Comparison of ENCODE assay signal across 10 cellular contexts in the genomic region with DNA sequence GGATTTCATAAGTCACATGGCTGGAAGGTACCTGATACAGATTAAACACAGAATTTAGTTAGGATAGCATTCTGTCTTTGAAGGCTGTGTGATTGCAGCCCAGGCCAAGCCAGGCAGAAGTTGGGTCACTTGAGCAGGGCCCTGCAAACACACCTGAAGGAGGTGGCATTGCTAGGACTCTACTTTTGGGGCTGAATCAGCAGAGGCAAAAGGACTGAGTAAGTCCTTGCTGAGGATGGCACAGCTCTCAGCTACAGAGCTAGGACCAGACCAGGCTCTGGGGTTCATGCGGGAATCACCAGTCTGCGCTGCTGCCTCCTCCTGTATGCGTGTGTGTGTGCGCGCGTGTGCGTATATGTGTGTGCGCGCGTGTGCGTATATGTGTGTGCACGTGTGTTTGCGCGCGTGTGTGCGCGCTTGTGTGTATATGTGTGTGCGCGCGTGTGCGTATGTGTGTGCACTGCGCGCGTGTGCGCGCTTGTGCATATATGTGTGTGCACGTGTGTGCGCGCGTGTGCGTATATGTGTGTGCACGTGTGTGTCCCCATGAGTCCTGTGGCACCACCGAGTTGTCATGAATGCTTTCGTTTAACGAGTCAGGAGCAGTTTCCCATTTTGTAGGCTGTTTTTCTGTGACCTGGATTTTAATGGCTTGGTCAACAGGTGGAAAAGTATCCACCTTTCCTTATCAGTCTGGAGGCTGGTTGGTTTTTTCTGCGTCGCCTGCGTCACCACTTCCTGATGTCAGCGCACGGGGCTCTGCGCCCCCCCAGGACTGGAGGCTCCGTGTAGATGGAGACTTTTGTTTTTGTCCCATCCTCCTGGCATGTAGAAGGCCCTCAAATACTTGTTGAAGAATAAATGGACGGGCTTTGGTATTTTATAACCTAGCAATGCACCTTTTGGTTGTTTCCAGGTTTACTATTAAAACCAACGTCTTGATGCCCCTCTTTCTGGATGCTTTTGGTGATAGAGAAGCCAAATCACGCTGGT. TPM values are rescaled to one million over a fixed set of nuclear protein-coding genes. Genes with fewer than 3 reads are reported as not detected.
DNase-seq lines count a peak whose midpoint lies in the region; ATAC-seq and TF ChIP-seq lines count a peak whose summit lies in the region.
"Had no signal": no experiment of that assay in that cellular context is flagged by ENCODE, and none has a peak within 500 bp of the region (broad histone marks: within the 10 kb centered on the region; RNA-seq: fewer than 3 reads in every experiment).

No MANE protein-coding gene starts in this region.

- H3K4me3 ChIP-seq in DND-41 (ENCODE audit: low read depth in 1 of 2, low read length in 2 of 2): no peak overlapping the region
- H3K4me3 ChIP-seq in osteoblast (ENCODE audit: insufficient read depth, low read length): peak overlapping the region; percentile 41

- H3K27ac ChIP-seq in DND-41 (ENCODE audit: low read length) (no peak overlapping the region), osteoblast (ENCODE audit: low read depth, low read length) (no peak overlapping the region)

- H3K27ac Mint-ChIP-seq in activated naive CD4-positive, alpha-beta T cell treated with anti-CD3 and anti-CD28 coated beads, Interleukin-2, amount 50 U/mL, for 72 hours: peak overlapping the region in 1 of 2 donors; percentile 79
- no peak overlapping the region for H3K27ac Mint-ChIP-seq in chondrocyte (ENCODE audit: unreplicated experiment)

- ATAC-seq in DND-41 (ENCODE audit: insufficient read depth, low read depth) (peak; percentile 47; the same call in 2 of the 3 replicates), HG03521 (IDR thresholded peaks at IDR 0.05; ENCODE audit: unreplicated experiment) (peak; percentile 2)
- peak; percentile 11 to 30 for ATAC-seq in activated naive CD4-positive, alpha-beta T cell treated with anti-CD3 and anti-CD28 coated beads, Interleukin-2, amount 50 U/mL, for 72 hours

- H4K20me1 ChIP-seq in DND-41 (ENCODE audit: insufficient read depth, low read length) (peaks cover 30% of the 10 kb centered on the region), osteoblast (ENCODE audit: insufficient read depth, low read length) (peaks cover 23% of the 10 kb centered on the region)

- H3K9me3 ChIP-seq in DND-41 (ENCODE audit: insufficient read depth, low read length, severe bottlenecking): no peaks in the 10 kb centered on the region
- no peaks in the 10 kb centered on the region for H3K9me3 ChIP-seq in osteoblast (ENCODE audit: low read depth, low read length)

- no peak overlapping the region for H3K9ac ChIP-seq in DND-41 (ENCODE audit: low read depth, low read length)

- H2AFZ ChIP-seq in DND-41 (ENCODE audit: low read depth, low read length) (no peak overlapping the region), osteoblast (ENCODE audit: low read length) (peak overlapping the region; percentile 64)

- H3K27me3 ChIP-seq in DND-41 (ENCODE audit: insufficient read depth, low read length, poor library complexity) (no peaks in the 10 kb centered on the region), osteoblast (ENCODE audit: insufficient read depth, low read length) (no peaks in the 10 kb centered on the region)

- no peaks in the 10 kb centered on the region for H3K27me3 Mint-ChIP-seq in chondrocyte (ENCODE audit: low read depth)

- H3K4me2 ChIP-seq in DND-41 (ENCODE audit: insufficient read depth, low read length): no peak overlapping the region
- H3K4me2 ChIP-seq in osteoblast (ENCODE audit: insufficient read depth, low read length): peak overlapping the region; percentile 73

- H3K36me3 ChIP-seq in DND-41 (ENCODE audit: insufficient read depth, low read length): no peaks in the 10 kb centered on the region
- H3K36me3 ChIP-seq in osteoblast (ENCODE audit: insufficient read depth, low read length): no peaks in the 10 kb centered on the region

- H3K4me1 Mint-ChIP-seq in chondrocyte (ENCODE audit: low read depth): peaks cover 67% of the 10 kb centered on the region

- peaks cover 38% of the 10 kb centered on the region for H3K4me1 ChIP-seq in DND-41 (ENCODE audit: insufficient read depth, low read length)
- peaks cover 19% of the 10 kb centered on the region for H3K4me1 ChIP-seq in osteoblast (ENCODE audit: insufficient read depth, low read length)

- H3K36me3 Mint-ChIP-seq in activated naive CD4-positive, alpha-beta T cell treated with anti-CD3 and anti-CD28 coated beads, Interleukin-2, amount 50 U/mL, for 72 hours: no peaks in the 10 kb centered on the region
- H3K36me3 Mint-ChIP-seq in chondrocyte (ENCODE audit: low read depth): no peaks in the 10 kb centered on the region

- peaks cover 35% of the 10 kb centered on the region; the same call in 1 of the 2 replicates for H3K79me2 ChIP-seq in DND-41 (ENCODE audit: insufficient read depth, low read length)
- peaks cover 70% of the 10 kb centered on the region for H3K79me2 ChIP-seq in osteoblast (ENCODE audit: insufficient read depth, low read length)

- DNase-seq in DND-41 (peak; percentile 16), osteoblast (ENCODE audit: insufficient read length, low spot score, missing footprints) (no peak), chondrocyte (ENCODE audit: low spot score) (no peak), iPS-NIHi7 (ENCODE audit: extremely low spot score) (no peak), NCI-H2107 treated with DMSO at 0.1 percent for 48 hours (lab: John Stamatoyannopoulos, UW; ENCODE audit: unreplicated experiment) (no peak)
- DNase-seq in activated naive CD4-positive, alpha-beta T cell treated with anti-CD3 and anti-CD28 coated beads, Interleukin-2, amount 50 U/mL, for 72 hours (ENCODE audit: low spot score in 2 of 2): no peak
- DNase-seq in stimulated activated CD4-positive, alpha-beta T cell treated with anti-CD3 and anti-CD28 coated beads, Interleukin-12 subunit alpha, Interleukin-12 subunit beta, amount 100 ng/mL, for 4 hours: no peak
- DNase-seq: DMS 273 treated with DMSO at 0.1 percent for 48 hours, NCI-H1092 treated with DMSO at 0.1 percent for 48 hours had no signal

- no peaks in the 10 kb centered on the region for H3K9me3 Mint-ChIP-seq in activated naive CD4-positive, alpha-beta T cell treated with anti-CD3 and anti-CD28 coated beads, Interleukin-2, amount 50 U/mL, for 72 hours
- H3K9me3 Mint-ChIP-seq in chondrocyte (ENCODE audit: low read depth): no peaks in the 10 kb centered on the region

- TF ChIP-seq CTCF in DND-41 (IDR thresholded peaks at IDR 0.05; ENCODE audit: borderline replicate concordance, extremely low read depth, low read length, poor library complexity, severe bottlenecking) (no peak), osteoblast (IDR thresholded peaks at IDR 0.05; ENCODE audit: extremely low read depth, low read depth, low read length) (no peak), chondrocyte (IDR thresholded peaks at IDR 0.05) (no peak)

- H3K4me3 Mint-ChIP-seq in chondrocyte (ENCODE audit: unreplicated experiment): no peak overlapping the region

RNA-seq across cellular contexts. Expression of a gene that starts 34.7 kb away (rescaled TPM):
- total RNA-seq in activated naive CD4-positive, alpha-beta T cell treated with anti-CD3 and anti-CD28 coated beads, Interleukin-2, amount 50 U/mL, for 72 hours: 10 to 100 TPM; 24.4 to 37.4 TPM
- total RNA-seq in osteoblast (19.5 and 28.9 TPM in 2 replicates), chondrocyte (53.8 to 92.8 TPM (median 89.5 TPM) in 3 replicates)
